In the genomic region with DNA sequence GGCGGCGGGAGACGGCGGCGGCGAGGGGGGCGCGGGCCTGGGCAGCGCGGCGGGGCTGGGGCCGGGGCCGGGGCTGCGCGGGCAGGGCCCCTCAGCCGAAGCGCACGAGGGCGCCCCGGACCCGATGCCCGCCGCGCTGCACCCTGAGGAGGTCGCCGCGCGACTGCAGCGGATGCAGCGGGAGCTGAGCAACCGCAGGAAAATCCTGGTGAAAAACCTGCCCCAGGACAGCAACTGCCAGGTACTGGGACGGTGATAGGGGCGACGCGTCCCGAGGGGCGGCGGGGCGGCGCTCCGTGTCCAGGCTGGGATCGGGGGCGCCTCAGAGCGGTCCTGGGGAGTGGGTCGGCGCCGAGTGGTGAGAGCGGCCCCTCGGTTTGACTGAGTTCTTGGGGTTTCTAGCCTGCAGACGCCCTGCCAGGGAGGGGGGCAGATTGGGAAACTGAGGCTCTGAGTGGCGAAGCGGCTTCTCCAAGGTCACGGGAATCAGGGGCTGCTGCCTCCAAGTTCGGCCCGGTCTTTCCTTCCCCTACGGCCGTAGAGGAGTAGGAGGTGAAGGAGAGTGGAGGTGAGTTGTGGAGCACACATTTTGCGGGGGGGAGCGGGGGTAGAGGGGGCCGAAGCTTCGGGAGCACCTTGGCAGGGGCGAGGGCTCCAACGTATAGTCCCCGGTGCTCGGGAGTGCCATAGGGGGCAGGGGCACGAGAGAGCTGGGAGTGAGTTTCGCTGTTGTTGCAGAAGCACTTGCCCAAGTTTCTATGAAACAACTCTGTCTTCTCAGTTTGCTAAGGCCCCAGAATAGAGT, we compare ENCODE assay signal across 8 cellular contexts. TPM values are rescaled to one million over a fixed set of nuclear protein-coding genes. Genes with fewer than 3 reads are reported as not detected.
DNase-seq lines count a peak whose midpoint lies in the region; ATAC-seq, FAIRE-seq and TF ChIP-seq lines count a peak whose summit lies in the region.

No MANE protein-coding gene starts in this region.

- in situ Hi-C loops in transverse colon (cut with MboI; ENCODE audit: low pct_ligation_motif_present in 1 of 4, low pct_unique_long_range_greater_than_20kb in 1 of 4, low sequenced_read_pairs in 3 of 4) = loop anchor here in 1 of 4 donors (10.0 kb wide), 1 partner anchor 69 kb away; no protein-coding TSS in a partner anchor

- TF ChIP-seq POLR2A in endothelial cell of umbilical vein (IDR thresholded peaks at IDR 0.05; ENCODE audit: low read depth, low read length) = no peak
- TF ChIP-seq POLR2A in transverse colon (IDR thresholded peaks at IDR 0.05) = peak; percentile 47

- peaks cover 2% of the 10 kb centered on the region for H3K79me2 ChIP-seq in endothelial cell of umbilical vein (ENCODE audit: control insufficient read depth, insufficient read depth, low read length)

- POLR2A ChIA-PET in activated CD4-positive, alpha-beta memory T cell treated with anti-CD3 and anti-CD28 coated beads, Interleukin-2, amount 10 ng/mL, durations not matched to agents 7 days and 5 days (lab: Charles Lee) = no interaction called here
- POLR2A ChIA-PET in endothelial cell of umbilical vein (lab: Charles Lee) = no interaction called here

- no peaks in the 10 kb centered on the region for H3K27me3 ChIP-seq in endothelial cell of umbilical vein (ENCODE audit: control insufficient read depth in 2 of 2, insufficient read depth in 2 of 2, low read length in 2 of 2)
- H3K27me3 ChIP-seq in transverse colon = no peaks in the 10 kb centered on the region

- 0 to 2% methylated on average over 3 to 36 of the region's 67 CpGs for WGBS in transverse colon (ENCODE audit: low coverage in 1 of 2), 2 donors

- H3K9me3 Mint-ChIP-seq in activated CD4-positive, alpha-beta memory T cell treated with anti-CD3 and anti-CD28 coated beads, Interleukin-2, amount 10 ng/mL, durations not matched to agents 7 days and 5 days = no peaks in the 10 kb centered on the region
- H3K9me3 Mint-ChIP-seq in mesothelial cell of epicardium = no peaks in the 10 kb centered on the region

- dilution Hi-C loops in endothelial cell of umbilical vein (cut with MboI; ENCODE audit: extremely low pct_ligation_motif_present, low sequenced_read_pairs) = no loop called here

- H3K4me2 ChIP-seq in endothelial cell of umbilical vein (ENCODE audit: insufficient read depth, low read length) = peak overlapping the region; percentile 68

- CTCF ChIA-PET in activated CD4-positive, alpha-beta memory T cell treated with anti-CD3 and anti-CD28 coated beads, Interleukin-2, amount 10 ng/mL, durations not matched to agents 7 days and 5 days (lab: Charles Lee) = interaction anchor here (1.0 kb wide), 1 partner anchor 78 kb away, joined by 3 read pairs; no protein-coding TSS in a partner anchor
- CTCF ChIA-PET in endothelial cell of umbilical vein (lab: Charles Lee) = interaction anchor here (0.8 to 1.6 kb wide), 5 partner anchors 17 to 329 kb away, joined by 3 to 8 read pairs (median 3); no protein-coding TSS in a partner anchor

- FAIRE-seq in endothelial cell of umbilical vein (lab: Jason Lieb, UNC) = peak; percentile 37

- intact Hi-C loops in endothelial cell of umbilical vein (cut with micrococcal nuclease) = loop anchor here (1.0 to 5.0 kb wide), 3 partner anchors 221 to 478 kb away; a partner anchor contains a TSS
- intact Hi-C loops in transverse colon (cut with DNase I; ENCODE audit: low total_unique reads) = no loop called here

- H3K9me3 ChIP-seq in endothelial cell of umbilical vein (replicated peaks; ENCODE audit: control insufficient read depth, insufficient read depth, low read length) (no peaks in the 10 kb centered on the region), transverse colon (no peaks in the 10 kb centered on the region)

- H3K36me3 ChIP-seq in endothelial cell of umbilical vein (ENCODE audit: control insufficient read depth in 2 of 2, extremely low read depth in 1 of 2, insufficient read depth in 2 of 2, low read length in 2 of 2) (no peaks in the 10 kb centered on the region), transverse colon (no peaks in the 10 kb centered on the region)

- DNase-seq in Ammon's horn (ENCODE audit: low spot score) = peak; percentile 47
- DNase-seq in LNCaP clone FGC (ENCODE audit: low read depth) = no peak
- no peak for DNase-seq in activated CD4-positive, alpha-beta memory T cell treated with anti-CD3 and anti-CD28 coated beads, Interleukin-2, amount 10 ng/mL, durations not matched to agents 7 days and 5 days
- peak; percentile 43 for DNase-seq in endothelial cell of umbilical vein (ENCODE audit: low read depth, low spot score)
- DNase-seq in mesothelial cell of epicardium (ENCODE audit: low spot score in 2 of 2, unreplicated experiment in 2 of 2) = peak; percentile 30 to 54
- DNase-seq in transverse colon = peak; percentile 53
- DNase-seq in cerebellar nuclear complex (lab: John Stamatoyannopoulos, UW) = no peak

- TF ChIP-seq CTCF in LNCaP clone FGC (IDR thresholded peaks at IDR 0.05; ENCODE audit: control insufficient read depth, extremely low read depth, insufficient read depth) = no peak
- TF ChIP-seq CTCF in endothelial cell of umbilical vein (IDR thresholded peaks at IDR 0.05; ENCODE audit: extremely low read depth in 1 of 2, insufficient read depth in 1 of 2, low read depth in 1 of 2, low read length in 2 of 2) = no peak
- no peak for TF ChIP-seq CTCF in mesothelial cell of epicardium (IDR thresholded peaks at IDR 0.05; ENCODE audit: unreplicated experiment)
- no peak for TF ChIP-seq CTCF in transverse colon (IDR thresholded peaks at IDR 0.05)

- H3K27ac Mint-ChIP-seq in activated CD4-positive, alpha-beta memory T cell treated with anti-CD3 and anti-CD28 coated beads, Interleukin-2, amount 10 ng/mL, durations not matched to agents 7 days and 5 days = no peak overlapping the region
- H3K27ac Mint-ChIP-seq in mesothelial cell of epicardium = peak overlapping the region; percentile 98

- peaks cover 20% of the 10 kb centered on the region for H3K27me3 Mint-ChIP-seq in activated CD4-positive, alpha-beta memory T cell treated with anti-CD3 and anti-CD28 coated beads, Interleukin-2, amount 10 ng/mL, durations not matched to agents 7 days and 5 days
- H3K27me3 Mint-ChIP-seq in mesothelial cell of epicardium (ENCODE audit: low read depth) = no peaks in the 10 kb centered on the region

- H3K9ac ChIP-seq in endothelial cell of umbilical vein (replicated peaks; ENCODE audit: extremely low read depth, insufficient read depth, low read length) = peak overlapping the region; percentile 85

- H4K20me1 ChIP-seq in endothelial cell of umbilical vein (replicated peaks; ENCODE audit: control insufficient read depth, extremely low read depth, insufficient read depth, low read length) = no peaks in the 10 kb centered on the region

- H3K9me1 ChIP-seq in endothelial cell of umbilical vein (replicated peaks; ENCODE audit: control insufficient read depth, extremely low read depth, insufficient read depth, low read length) = no peaks in the 10 kb centered on the region

- H3K36me3 Mint-ChIP-seq in activated CD4-positive, alpha-beta memory T cell treated with anti-CD3 and anti-CD28 coated beads, Interleukin-2, amount 10 ng/mL, durations not matched to agents 7 days and 5 days (ENCODE audit: low read depth) = no peaks in the 10 kb centered on the region
- H3K36me3 Mint-ChIP-seq in mesothelial cell of epicardium = no peaks in the 10 kb centered on the region

- ATAC-seq in GM18909 (IDR thresholded peaks at IDR 0.05; ENCODE audit: poor library complexity, unreplicated experiment) = peak; percentile 33

- H3K4me3 Mint-ChIP-seq in activated CD4-positive, alpha-beta memory T cell treated with anti-CD3 and anti-CD28 coated beads, Interleukin-2, amount 10 ng/mL, durations not matched to agents 7 days and 5 days = peak overlapping the region; percentile 74
- H3K4me3 Mint-ChIP-seq in mesothelial cell of epicardium = peak overlapping the region; percentile 88

- H3K4me3 ChIP-seq in LNCaP clone FGC (ENCODE audit: low read depth, low read length) (peak overlapping the region; percentile 79), endothelial cell of umbilical vein (replicated peaks in 1 of 3; ENCODE audit: insufficient read depth in 1 of 3, low read depth in 1 of 3, low read length in 3 of 3) (peak overlapping the region; percentile 61 to 71 (median 68)), transverse colon (peak overlapping the region; percentile 81 to 98 (median 84))

- H3K4me1 ChIP-seq in endothelial cell of umbilical vein (ENCODE audit: control insufficient read depth, extremely low read depth, insufficient read depth, low read length) = peaks cover 6% of the 10 kb centered on the region
- peaks cover 0 to 47% (median 17%) of the 10 kb centered on the region in 4 donors for H3K4me1 ChIP-seq in transverse colon

- peaks cover 17% of the 10 kb centered on the region for H3K4me1 Mint-ChIP-seq in activated CD4-positive, alpha-beta memory T cell treated with anti-CD3 and anti-CD28 coated beads, Interleukin-2, amount 10 ng/mL, durations not matched to agents 7 days and 5 days
- peaks cover 25% of the 10 kb centered on the region for H3K4me1 Mint-ChIP-seq in mesothelial cell of epicardium

- H3K27ac ChIP-seq in endothelial cell of umbilical vein (ENCODE audit: insufficient read depth, low read depth, low read length) = no peak overlapping the region
- H3K27ac ChIP-seq in transverse colon = peak overlapping the region; percentile 89 to 95 (median 94)

- peak overlapping the region; percentile 89 for H2AFZ ChIP-seq in endothelial cell of umbilical vein (ENCODE audit: low read depth, low read length)

- no TSS peak for BruUV-seq in endothelial cell of umbilical vein (replicated peaks; lab: Mats Ljungman, UMichigan)

- TF ChIP-seq EP300 in transverse colon (IDR thresholded peaks at IDR 0.05; ENCODE audit: low read depth) = no peak

TF ChIP-seq in endothelial cell of umbilical vein, 7 proteins besides CTCF, POLR2A, EP300 and RAD21 (continues in another document):
- no peak for TF ChIP-seq POLR2AphosphoS5 (IDR thresholded peaks at IDR 0.05; ENCODE audit: insufficient read depth, low read depth, low read length)
- TF ChIP-seq, protein P1, sequence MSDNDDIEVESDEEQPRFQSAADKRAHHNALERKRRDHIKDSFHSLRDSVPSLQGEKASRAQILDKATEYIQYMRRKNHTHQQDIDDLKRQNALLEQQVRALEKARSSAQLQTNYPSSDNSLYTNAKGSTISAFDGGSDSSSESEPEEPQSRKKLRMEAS (IDR thresholded peaks at IDR 0.05; ENCODE audit: insufficient read depth, insufficient read length) = no peak

RNA-seq across cellular contexts. Expression of a gene that starts 0.5 kb away (rescaled TPM):
- total RNA-seq in activated CD4-positive, alpha-beta memory T cell treated with anti-CD3 and anti-CD28 coated beads, Interleukin-2, amount 10 ng/mL, durations not matched to agents 7 days and 5 days = 1 to 10 TPM; 1.6 to 1.8 TPM
- total RNA-seq in endothelial cell of umbilical vein = 10.3 and 13.9 TPM in 2 replicates
- polyA plus RNA-seq in endothelial cell of umbilical vein = 4.4 and 6.0 TPM in 2 replicates
- 6.5 TPM in 2 replicates for polyA plus RNA-seq in endothelial cell of umbilical vein (2011; cell fraction: cytosol; rRNA removed)
- polyA plus RNA-seq in endothelial cell of umbilical vein (2011; cell fraction: nucleus; rRNA removed) = 13.3 and 16.0 TPM in 2 replicates
- 7.2 and 10.2 TPM in 2 replicates for polyA plus RNA-seq in endothelial cell of umbilical vein (2012)
- 9.6 and 11.3 TPM in 2 replicates for polyA minus RNA-seq in endothelial cell of umbilical vein
- polyA minus RNA-seq in endothelial cell of umbilical vein (2011; cell fraction: cytosol; rRNA and poly(A)+ RNA removed) = 8.3 TPM
- 10.3 and 13.7 TPM in 2 replicates for polyA minus RNA-seq in endothelial cell of umbilical vein (2011; cell fraction: nucleus; rRNA and poly(A)+ RNA removed)
- 18.3 to 19.6 TPM (median 18.6 TPM) in 3 replicates for total RNA-seq in mesothelial cell of epicardium
- total RNA-seq in transverse colon = 10 to 100 TPM; 46.8 to 94.5 (median 71.0) TPM

Comparison
In these comparisons a context has a peak if more than half of its experiments do, and no peak if none do; other contexts are left out.
1. DNase-seq: peak in Ammon's horn (single experiment), endothelial cell of umbilical vein (single experiment), mesothelial cell of epicardium (2 of 2) and transverse colon (single experiment); none in LNCaP clone FGC (single experiment), activated CD4-positive, alpha-beta memory T cell treated with anti-CD3 and anti-CD28 coated beads, Interleukin-2, amount 10 ng/mL, durations not matched to agents 7 days and 5 days (single experiment) and cerebellar nuclear complex (0 of 2).
2. Peak in every context shown above with its lines, with median percentiles within 50 percentile points of each other: H3K4me3 ChIP-seq.